In the genomic region with DNA sequence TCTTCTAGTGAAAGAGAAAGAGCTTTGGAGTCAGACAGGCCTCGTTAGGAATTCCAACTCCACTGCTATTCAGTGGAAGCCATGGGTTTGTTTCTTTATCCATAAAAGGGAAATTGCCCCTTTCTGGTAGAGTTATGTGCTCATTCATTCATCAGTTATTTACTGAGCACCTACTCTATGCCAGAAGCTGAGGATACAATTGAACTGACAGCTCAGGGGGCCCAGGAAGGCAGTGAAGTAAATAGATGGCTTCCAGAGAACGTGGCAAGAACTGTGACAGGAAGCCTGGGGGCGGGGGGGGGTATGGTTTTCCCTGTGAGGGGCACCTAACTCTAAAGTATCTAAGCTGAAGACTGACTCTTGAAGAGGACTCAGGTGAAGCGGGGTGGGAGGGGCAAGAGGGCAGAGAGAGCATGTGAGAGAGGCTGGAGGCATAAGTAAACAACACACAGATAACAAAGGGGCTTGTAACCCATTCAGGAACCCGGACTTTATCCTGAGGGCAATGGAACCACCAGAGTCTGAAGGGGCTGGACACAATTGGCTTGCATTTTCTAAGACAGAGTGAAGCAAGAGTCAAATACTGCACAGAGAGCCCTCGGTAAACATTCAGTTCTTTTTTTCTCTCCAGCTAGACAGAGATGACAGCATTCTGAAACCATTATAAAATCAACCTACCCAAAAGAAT, we compare ENCODE assay signal across 1 cellular context.
TF ChIP-seq lines count a peak whose summit lies in the region.

No MANE protein-coding gene starts in this region.

TF ChIP-seq in HepG2, 621 proteins besides CTCF, POLR2A, EP300 and RAD21 (continued from another document):
- TF ChIP-seq, protein P1, sequence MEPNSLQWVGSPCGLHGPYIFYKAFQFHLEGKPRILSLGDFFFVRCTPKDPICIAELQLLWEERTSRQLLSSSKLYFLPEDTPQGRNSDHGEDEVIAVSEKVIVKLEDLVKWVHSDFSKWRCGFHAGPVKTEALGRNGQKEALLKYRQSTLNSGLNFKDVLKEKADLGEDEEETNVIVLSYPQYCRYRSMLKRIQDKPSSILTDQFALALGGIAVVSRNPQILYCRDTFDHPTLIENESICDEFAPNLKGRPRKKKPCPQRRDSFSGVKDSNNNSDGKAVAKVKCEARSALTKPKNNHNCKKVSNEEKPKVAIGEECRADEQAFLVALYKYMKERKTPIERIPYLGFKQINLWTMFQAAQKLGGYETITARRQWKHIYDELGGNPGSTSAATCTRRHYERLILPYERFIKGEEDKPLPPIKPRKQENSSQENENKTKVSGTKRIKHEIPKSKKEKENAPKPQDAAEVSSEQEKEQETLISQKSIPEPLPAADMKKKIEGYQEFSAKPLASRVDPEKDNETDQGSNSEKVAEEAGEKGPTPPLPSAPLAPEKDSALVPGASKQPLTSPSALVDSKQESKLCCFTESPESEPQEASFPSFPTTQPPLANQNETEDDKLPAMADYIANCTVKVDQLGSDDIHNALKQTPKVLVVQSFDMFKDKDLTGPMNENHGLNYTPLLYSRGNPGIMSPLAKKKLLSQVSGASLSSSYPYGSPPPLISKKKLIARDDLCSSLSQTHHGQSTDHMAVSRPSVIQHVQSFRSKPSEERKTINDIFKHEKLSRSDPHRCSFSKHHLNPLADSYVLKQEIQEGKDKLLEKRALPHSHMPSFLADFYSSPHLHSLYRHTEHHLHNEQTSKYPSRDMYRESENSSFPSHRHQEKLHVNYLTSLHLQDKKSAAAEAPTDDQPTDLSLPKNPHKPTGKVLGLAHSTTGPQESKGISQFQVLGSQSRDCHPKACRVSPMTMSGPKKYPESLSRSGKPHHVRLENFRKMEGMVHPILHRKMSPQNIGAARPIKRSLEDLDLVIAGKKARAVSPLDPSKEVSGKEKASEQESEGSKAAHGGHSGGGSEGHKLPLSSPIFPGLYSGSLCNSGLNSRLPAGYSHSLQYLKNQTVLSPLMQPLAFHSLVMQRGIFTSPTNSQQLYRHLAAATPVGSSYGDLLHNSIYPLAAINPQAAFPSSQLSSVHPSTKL (CRISPR knock-in tag; IDR thresholded peaks at IDR 0.05), result peak; percentile 94
- no peak for TF ChIP-seq ZNF253 (CRISPR knock-in tag; IDR thresholded peaks at IDR 0.05; ENCODE audit: borderline replicate concordance)
- TF ChIP-seq FOXK2 (IDR thresholded peaks at IDR 0.05), result peak; percentile 28; the same call in 1 of the 2 replicates
- peak; percentile 63; the same call in 1 of the 2 replicates for TF ChIP-seq SIN3A (IDR thresholded peaks at IDR 0.05; ENCODE audit: borderline replicate concordance, low read depth, low read length)
- peak; percentile 67 for TF ChIP-seq RXRB (CRISPR knock-in tag; IDR thresholded peaks at IDR 0.05; ENCODE audit: borderline replicate concordance)
- TF ChIP-seq, protein P2, sequence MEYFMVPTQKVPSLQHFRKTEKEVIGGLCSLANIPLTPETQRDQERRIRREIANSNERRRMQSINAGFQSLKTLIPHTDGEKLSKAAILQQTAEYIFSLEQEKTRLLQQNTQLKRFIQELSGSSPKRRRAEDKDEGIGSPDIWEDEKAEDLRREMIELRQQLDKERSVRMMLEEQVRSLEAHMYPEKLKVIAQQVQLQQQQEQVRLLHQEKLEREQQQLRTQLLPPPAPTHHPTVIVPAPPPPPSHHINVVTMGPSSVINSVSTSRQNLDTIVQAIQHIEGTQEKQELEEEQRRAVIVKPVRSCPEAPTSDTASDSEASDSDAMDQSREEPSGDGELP (IDR thresholded peaks at IDR 0.05; ENCODE audit: borderline replicate concordance, low read depth), result peak; percentile 32; the same call in 1 of the 2 replicates
- 0 out of 2 replicates have a peak, but pooled peaks have one; percentile 18 for TF ChIP-seq FOXP1 (IDR thresholded peaks at IDR 0.05)
- TF ChIP-seq FOXP1 (CRISPR knock-in tag; IDR thresholded peaks at IDR 0.05), result peak; percentile 77
- TF ChIP-seq KDM6A (CRISPR knock-in tag; IDR thresholded peaks at IDR 0.05; ENCODE audit: low read depth), result peak; percentile 59
- no peak for TF ChIP-seq ZBTB38 (CRISPR knock-in tag; IDR thresholded peaks at IDR 0.05)
- TF ChIP-seq HNF4G (IDR thresholded peaks at IDR 0.05; ENCODE audit: borderline replicate concordance, low read depth, low read length), result peak; percentile 94
- TF ChIP-seq HNF4G (CRISPR knock-in tag; IDR thresholded peaks at IDR 0.05; ENCODE audit: borderline replicate concordance, low read depth), result peak; percentile 62; the same call in 1 of the 2 replicates
- peak; percentile 62; the same call in 1 of the 2 replicates for TF ChIP-seq HOXA3 (CRISPR knock-in tag; IDR thresholded peaks at IDR 0.05)
- TF ChIP-seq IRF2 (CRISPR knock-in tag; IDR thresholded peaks at IDR 0.05), result peak; percentile 42; the same call in 1 of the 2 replicates
- TF ChIP-seq ZNF232 (CRISPR knock-in tag; IDR thresholded peaks at IDR 0.05; ENCODE audit: borderline replicate concordance), result peak; percentile 28; the same call in 1 of the 2 replicates
- peak; percentile 93 for TF ChIP-seq ZNF343 (CRISPR knock-in tag; IDR thresholded peaks at IDR 0.05)
- peak; percentile 92 for TF ChIP-seq HNF4A (CRISPR knock-in tag; IDR thresholded peaks at IDR 0.05)
- TF ChIP-seq, protein P3, sequence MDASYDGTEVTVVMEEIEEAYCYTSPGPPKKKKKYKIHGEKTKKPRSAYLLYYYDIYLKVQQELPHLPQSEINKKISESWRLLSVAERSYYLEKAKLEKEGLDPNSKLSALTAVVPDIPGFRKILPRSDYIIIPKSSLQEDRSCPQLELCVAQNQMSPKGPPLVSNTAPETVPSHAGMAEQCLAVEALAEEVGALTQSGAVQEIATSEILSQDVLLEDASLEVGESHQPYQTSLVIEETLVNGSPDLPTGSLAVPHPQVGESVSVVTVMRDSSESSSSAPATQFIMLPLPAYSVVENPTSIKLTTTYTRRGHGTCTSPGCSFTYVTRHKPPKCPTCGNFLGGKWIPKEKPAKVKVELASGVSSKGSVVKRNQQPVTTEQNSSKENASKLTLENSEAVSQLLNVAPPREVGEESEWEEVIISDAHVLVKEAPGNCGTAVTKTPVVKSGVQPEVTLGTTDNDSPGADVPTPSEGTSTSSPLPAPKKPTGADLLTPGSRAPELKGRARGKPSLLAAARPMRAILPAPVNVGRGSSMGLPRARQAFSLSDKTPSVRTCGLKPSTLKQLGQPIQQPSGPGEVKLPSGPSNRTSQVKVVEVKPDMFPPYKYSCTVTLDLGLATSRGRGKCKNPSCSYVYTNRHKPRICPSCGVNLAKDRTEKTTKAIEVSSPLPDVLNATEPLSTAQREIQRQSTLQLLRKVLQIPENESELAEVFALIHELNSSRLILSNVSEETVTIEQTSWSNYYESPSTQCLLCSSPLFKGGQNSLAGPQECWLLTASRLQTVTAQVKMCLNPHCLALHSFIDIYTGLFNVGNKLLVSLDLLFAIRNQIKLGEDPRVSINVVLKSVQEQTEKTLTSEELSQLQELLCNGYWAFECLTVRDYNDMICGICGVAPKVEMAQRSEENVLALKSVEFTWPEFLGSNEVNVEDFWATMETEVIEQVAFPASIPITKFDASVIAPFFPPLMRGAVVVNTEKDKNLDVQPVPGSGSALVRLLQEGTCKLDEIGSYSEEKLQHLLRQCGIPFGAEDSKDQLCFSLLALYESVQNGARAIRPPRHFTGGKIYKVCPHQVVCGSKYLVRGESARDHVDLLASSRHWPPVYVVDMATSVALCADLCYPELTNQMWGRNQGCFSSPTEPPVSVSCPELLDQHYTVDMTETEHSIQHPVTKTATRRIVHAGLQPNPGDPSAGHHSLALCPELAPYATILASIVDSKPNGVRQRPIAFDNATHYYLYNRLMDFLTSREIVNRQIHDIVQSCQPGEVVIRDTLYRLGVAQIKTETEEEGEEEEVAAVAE (CRISPR knock-in tag; IDR thresholded peaks at IDR 0.05; ENCODE audit: borderline replicate concordance), result 0 out of 2 replicates have a peak, but pooled peaks have one; percentile 48
- peak; percentile 57; the same call in 1 of the 2 replicates for TF ChIP-seq ZNF652 (CRISPR knock-in tag; IDR thresholded peaks at IDR 0.05; ENCODE audit: borderline replicate concordance, low read depth)
- peak; percentile 60 for TF ChIP-seq RARA (CRISPR knock-in tag; IDR thresholded peaks at IDR 0.05)
- TF ChIP-seq, protein P4, sequence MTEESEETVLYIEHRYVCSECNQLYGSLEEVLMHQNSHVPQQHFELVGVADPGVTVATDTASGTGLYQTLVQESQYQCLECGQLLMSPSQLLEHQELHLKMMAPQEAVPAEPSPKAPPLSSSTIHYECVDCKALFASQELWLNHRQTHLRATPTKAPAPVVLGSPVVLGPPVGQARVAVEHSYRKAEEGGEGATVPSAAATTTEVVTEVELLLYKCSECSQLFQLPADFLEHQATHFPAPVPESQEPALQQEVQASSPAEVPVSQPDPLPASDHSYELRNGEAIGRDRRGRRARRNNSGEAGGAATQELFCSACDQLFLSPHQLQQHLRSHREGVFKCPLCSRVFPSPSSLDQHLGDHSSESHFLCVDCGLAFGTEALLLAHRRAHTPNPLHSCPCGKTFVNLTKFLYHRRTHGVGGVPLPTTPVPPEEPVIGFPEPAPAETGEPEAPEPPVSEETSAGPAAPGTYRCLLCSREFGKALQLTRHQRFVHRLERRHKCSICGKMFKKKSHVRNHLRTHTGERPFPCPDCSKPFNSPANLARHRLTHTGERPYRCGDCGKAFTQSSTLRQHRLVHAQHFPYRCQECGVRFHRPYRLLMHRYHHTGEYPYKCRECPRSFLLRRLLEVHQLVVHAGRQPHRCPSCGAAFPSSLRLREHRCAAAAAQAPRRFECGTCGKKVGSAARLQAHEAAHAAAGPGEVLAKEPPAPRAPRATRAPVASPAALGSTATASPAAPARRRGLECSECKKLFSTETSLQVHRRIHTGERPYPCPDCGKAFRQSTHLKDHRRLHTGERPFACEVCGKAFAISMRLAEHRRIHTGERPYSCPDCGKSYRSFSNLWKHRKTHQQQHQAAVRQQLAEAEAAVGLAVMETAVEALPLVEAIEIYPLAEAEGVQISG (CRISPR knock-in tag; IDR thresholded peaks at IDR 0.05), result 0 out of 2 replicates have a peak, but pooled peaks have one; percentile 23
- peak; percentile 60; the same call in 1 of the 2 replicates for TF ChIP-seq PHF21A (CRISPR knock-in tag; IDR thresholded peaks at IDR 0.05)
- TF ChIP-seq, protein P5, sequence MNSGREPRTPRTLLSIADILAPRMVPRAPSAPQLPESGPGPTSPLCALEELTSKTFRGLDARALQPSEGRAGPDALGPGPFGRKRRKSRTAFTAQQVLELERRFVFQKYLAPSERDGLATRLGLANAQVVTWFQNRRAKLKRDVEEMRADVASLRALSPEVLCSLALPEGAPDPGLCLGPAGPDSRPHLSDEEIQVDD (CRISPR knock-in tag; IDR thresholded peaks at IDR 0.05; ENCODE audit: borderline replicate concordance), result no peak
- TF ChIP-seq, protein P6, sequence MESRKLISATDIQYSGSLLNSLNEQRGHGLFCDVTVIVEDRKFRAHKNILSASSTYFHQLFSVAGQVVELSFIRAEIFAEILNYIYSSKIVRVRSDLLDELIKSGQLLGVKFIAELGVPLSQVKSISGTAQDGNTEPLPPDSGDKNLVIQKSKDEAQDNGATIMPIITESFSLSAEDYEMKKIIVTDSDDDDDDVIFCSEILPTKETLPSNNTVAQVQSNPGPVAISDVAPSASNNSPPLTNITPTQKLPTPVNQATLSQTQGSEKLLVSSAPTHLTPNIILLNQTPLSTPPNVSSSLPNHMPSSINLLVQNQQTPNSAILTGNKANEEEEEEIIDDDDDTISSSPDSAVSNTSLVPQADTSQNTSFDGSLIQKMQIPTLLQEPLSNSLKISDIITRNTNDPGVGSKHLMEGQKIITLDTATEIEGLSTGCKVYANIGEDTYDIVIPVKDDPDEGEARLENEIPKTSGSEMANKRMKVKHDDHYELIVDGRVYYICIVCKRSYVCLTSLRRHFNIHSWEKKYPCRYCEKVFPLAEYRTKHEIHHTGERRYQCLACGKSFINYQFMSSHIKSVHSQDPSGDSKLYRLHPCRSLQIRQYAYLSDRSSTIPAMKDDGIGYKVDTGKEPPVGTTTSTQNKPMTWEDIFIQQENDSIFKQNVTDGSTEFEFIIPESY (CRISPR knock-in tag; IDR thresholded peaks at IDR 0.05), result 0 out of 2 replicates have a peak, but pooled peaks have one; percentile 6
- TF ChIP-seq NFRKB (IDR thresholded peaks at IDR 0.05), result no peak
